9 cellular contexts compared by ENCODE assay signal in genomic region chr17:11772031-11772430, GRCh38.
"Had no signal": no experiment of that assay in that cellular context is flagged by ENCODE, and none has a peak within 500 bp of the region (broad histone marks: within the 10 kb centered on the region; RNA-seq: fewer than 3 reads in every experiment).

No MANE protein-coding gene starts in this region.

- H3K4me1 Mint-ChIP-seq: IgD-negative memory B cell had no signal

- DNase-seq: GM23248, GOT3, H7, HFFc6, KBM-7 had no signal

- FAIRE-seq: HepG2 had no signal

- H3K27ac ChIP-seq: GM23248, HL-60 had no signal

- H3K27ac Mint-ChIP-seq: HFFc6, IgD-negative memory B cell had no signal

- H3K4me3 Mint-ChIP-seq: HFFc6, IgD-negative memory B cell had no signal

- ATAC-seq: HCT116, HepG2 had no signal
